Comparison of ENCODE assay signal across 18 cellular contexts in the genomic region with DNA sequence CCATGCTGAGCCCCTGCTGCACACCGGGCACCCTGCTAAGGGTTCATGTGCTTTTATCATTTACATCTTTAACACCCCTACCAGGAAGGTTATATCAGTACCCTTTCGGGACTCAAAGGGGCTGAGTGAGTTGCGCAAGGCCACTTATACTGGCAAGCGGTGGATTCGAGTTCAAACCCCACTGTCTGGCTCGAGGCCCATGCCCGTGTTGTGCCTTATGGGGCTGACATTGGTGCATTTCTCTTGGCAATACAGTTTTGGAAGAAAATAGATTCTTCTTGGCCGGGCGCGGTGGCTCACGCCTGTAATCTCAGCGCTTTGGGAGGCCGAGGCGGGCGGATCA.
DNase-seq lines count a peak whose midpoint lies in the region; ATAC-seq and TF ChIP-seq lines count a peak whose summit lies in the region.
"Had no signal": no experiment of that assay in that cellular context is flagged by ENCODE, and none has a peak within 500 bp of the region (broad histone marks: within the 10 kb centered on the region; RNA-seq: fewer than 3 reads in every experiment).

No MANE protein-coding gene starts in this region.

- H3K4me3 Mint-ChIP-seq in natural killer cell treated with Interleukin-12 subunit alpha and Interleukin-12 subunit beta and Interleukin-15 and Interleukin-18, amount 100 ng/mL, for 72 hours: no peak overlapping the region
- H3K4me3 Mint-ChIP-seq in natural killer cell: no peak overlapping the region
- H3K4me3 Mint-ChIP-seq in activated B cell treated with CpG ODN at 0.5 μM for 24 hours: no peak overlapping the region
- H3K4me3 Mint-ChIP-seq in endodermal cell: no peak overlapping the region
- peak overlapping the region in 1 of 2 donors; percentile 28 for H3K4me3 Mint-ChIP-seq in stimulated activated naive B cell treated with anti-CD40 and anti-IgM and Interleukin-4, amounts not matched to agents 10 μg/mL and 1 μg/mL and 100 μg/mL, for 72 hours
- H3K4me3 Mint-ChIP-seq: CD8-positive, alpha-beta T cell had no signal

- H3K4me1 ChIP-seq in endodermal cell (ENCODE audit: control insufficient read depth, insufficient read depth, low read length) (no peaks in the 10 kb centered on the region), uterus (no peaks in the 10 kb centered on the region)
- H3K4me1 ChIP-seq: BE2C had no signal

- H3K27ac ChIP-seq in endodermal cell (ENCODE audit: low read depth, low read length) (no peak overlapping the region), uterus (no peak overlapping the region)
- H3K27ac ChIP-seq: C4-2B had no signal

- H3K27me3 ChIP-seq in endodermal cell (ENCODE audit: control insufficient read depth, insufficient read depth, low read length, poor library complexity, severe bottlenecking): no peaks in the 10 kb centered on the region
- H3K27me3 ChIP-seq in uterus: no peaks in the 10 kb centered on the region
- H3K27me3 ChIP-seq: BE2C had no signal

- no peaks in the 10 kb centered on the region for H3K9me3 Mint-ChIP-seq in natural killer cell treated with Interleukin-12 subunit alpha and Interleukin-12 subunit beta and Interleukin-15 and Interleukin-18, amount 100 ng/mL, for 72 hours
- no peaks in the 10 kb centered on the region for H3K9me3 Mint-ChIP-seq in natural killer cell
- peaks cover 4% of the 10 kb centered on the region for H3K9me3 Mint-ChIP-seq in activated B cell treated with CpG ODN at 0.5 μM for 24 hours
- peaks cover 2% of the 10 kb centered on the region for H3K9me3 Mint-ChIP-seq in endodermal cell
- H3K9me3 Mint-ChIP-seq in stimulated activated naive B cell treated with anti-CD40 and anti-IgM and Interleukin-4, amounts not matched to agents 10 μg/mL and 1 μg/mL and 100 μg/mL, for 72 hours: peaks cover 4 to 7% of the 10 kb centered on the region in 2 donors
- H3K9me3 Mint-ChIP-seq: CD8-positive, alpha-beta T cell had no signal

- POLR2A ChIA-PET in activated B cell treated with CpG ODN at 0.5 μM for 24 hours (lab: Charles Lee): interaction anchor here (1.0 kb wide), 1 partner anchor 89 kb away, joined by 3 read pairs; no protein-coding TSS in a partner anchor

- no peak for ATAC-seq in natural killer cell treated with Interleukin-12 subunit alpha and Interleukin-12 subunit beta and Interleukin-15 and Interleukin-18, amount 100 ng/mL, for 72 hours
- ATAC-seq in natural killer cell (no peak), activated B cell treated with CpG ODN at 0.5 μM for 24 hours (ENCODE audit: low read depth) (no peak)
- no peak for ATAC-seq in stimulated activated naive B cell treated with anti-CD40 and anti-IgM and Interleukin-4, amounts not matched to agents 10 μg/mL and 1 μg/mL and 100 μg/mL, for 72 hours (replicated peaks)
- ATAC-seq: CD8-positive, alpha-beta T cell had no signal

- WGBS in endodermal cell (ENCODE audit: insufficient coverage in 1 of 2, insufficient read length in 1 of 2), 2 experiments: 93 to 99% methylated on average over 6 to 11 of the region's 15 CpGs

- H3K36me3 ChIP-seq in endodermal cell (ENCODE audit: control insufficient read depth, insufficient read depth, low read length): no peaks in the 10 kb centered on the region
- no peaks in the 10 kb centered on the region for H3K36me3 ChIP-seq in uterus
- H3K36me3 ChIP-seq: BE2C had no signal

- H3K36me3 Mint-ChIP-seq in natural killer cell treated with Interleukin-12 subunit alpha and Interleukin-12 subunit beta and Interleukin-15 and Interleukin-18, amount 100 ng/mL, for 72 hours: no peaks in the 10 kb centered on the region
- no peaks in the 10 kb centered on the region for H3K36me3 Mint-ChIP-seq in natural killer cell
- no peaks in the 10 kb centered on the region for H3K36me3 Mint-ChIP-seq in activated B cell treated with CpG ODN at 0.5 μM for 24 hours (ENCODE audit: low read depth)
- H3K36me3 Mint-ChIP-seq in endodermal cell (ENCODE audit: low read depth): no peaks in the 10 kb centered on the region
- peaks cover 2 to 7% of the 10 kb centered on the region in 2 donors for H3K36me3 Mint-ChIP-seq in stimulated activated naive B cell treated with anti-CD40 and anti-IgM and Interleukin-4, amounts not matched to agents 10 μg/mL and 1 μg/mL and 100 μg/mL, for 72 hours
- H3K36me3 Mint-ChIP-seq: CD8-positive, alpha-beta T cell had no signal

- H3K9ac ChIP-seq in endodermal cell (ENCODE audit: extremely low read depth, low read length, poor library complexity, severe bottlenecking): no peak overlapping the region

- TF ChIP-seq POLR2A in uterus (IDR thresholded peaks at IDR 0.05): no peak

- H3K4me3 ChIP-seq in endodermal cell (ENCODE audit: low read length): no peak overlapping the region
- no peak overlapping the region for H3K4me3 ChIP-seq in uterus

- intact Hi-C loops in natural killer cell (cut with micrococcal nuclease): no loop called here
- intact Hi-C loops in activated B cell treated with CpG ODN at 0.5 μM for 24 hours (cut with micrococcal nuclease): loop anchor here (10.0 kb wide), 2 partner anchors 287 to 1233 kb away; no protein-coding TSS in a partner anchor
- intact Hi-C loops in uterus (cut with DNase I; ENCODE audit: low total_unique reads): no loop called here

- peak; percentile 8 for DNase-seq in natural killer cell treated with Interleukin-12 subunit alpha and Interleukin-12 subunit beta and Interleukin-15 and Interleukin-18, amount 100 ng/mL, for 72 hours (ENCODE audit: low spot score)
- no peak for DNase-seq in natural killer cell
- DNase-seq in activated B cell treated with CpG ODN at 0.5 μM for 24 hours: no peak
- peak; percentile 22 for DNase-seq in endodermal cell
- no peak for DNase-seq in stimulated activated naive B cell treated with anti-CD40 and anti-IgM and Interleukin-4, amounts not matched to agents 10 μg/mL and 1 μg/mL and 100 μg/mL, for 72 hours
- DNase-seq in COLO668 (lab: John Stamatoyannopoulos, UW; ENCODE audit: unreplicated experiment): no peak
- DNase-seq in uterus: no peak
- DNase-seq in NCI-H82 treated with DMSO at 0.1 percent for 48 hours (lab: John Stamatoyannopoulos, UW; ENCODE audit: unreplicated experiment): no peak
- DNase-seq: 8988T; ACHN; BE2C; Caco-2; CD8-positive, alpha-beta T cell; DMS53; GF-D8; H7; KBM-7 had no signal

- peaks cover 17 to 29% of the 10 kb centered on the region in 2 donors for H3K4me1 Mint-ChIP-seq in natural killer cell treated with Interleukin-12 subunit alpha and Interleukin-12 subunit beta and Interleukin-15 and Interleukin-18, amount 100 ng/mL, for 72 hours (ENCODE audit: low read depth in 2 of 2)
- peaks cover 6 to 7% of the 10 kb centered on the region in 2 donors for H3K4me1 Mint-ChIP-seq in natural killer cell
- peaks cover 40% of the 10 kb centered on the region for H3K4me1 Mint-ChIP-seq in activated B cell treated with CpG ODN at 0.5 μM for 24 hours
- H3K4me1 Mint-ChIP-seq in endodermal cell: peaks cover 3% of the 10 kb centered on the region
- H3K4me1 Mint-ChIP-seq in stimulated activated naive B cell treated with anti-CD40 and anti-IgM and Interleukin-4, amounts not matched to agents 10 μg/mL and 1 μg/mL and 100 μg/mL, for 72 hours: peaks cover 28 to 58% of the 10 kb centered on the region in 2 donors

- no peaks in the 10 kb centered on the region for H3K27me3 Mint-ChIP-seq in natural killer cell treated with Interleukin-12 subunit alpha and Interleukin-12 subunit beta and Interleukin-15 and Interleukin-18, amount 100 ng/mL, for 72 hours
- peaks cover 0 to 3% of the 10 kb centered on the region in 2 donors for H3K27me3 Mint-ChIP-seq in natural killer cell (ENCODE audit: low read depth in 2 of 2)
- no peaks in the 10 kb centered on the region for H3K27me3 Mint-ChIP-seq in activated B cell treated with CpG ODN at 0.5 μM for 24 hours
- H3K27me3 Mint-ChIP-seq in endodermal cell (ENCODE audit: insufficient read depth): no peaks in the 10 kb centered on the region
- no peaks in the 10 kb centered on the region for H3K27me3 Mint-ChIP-seq in stimulated activated naive B cell treated with anti-CD40 and anti-IgM and Interleukin-4, amounts not matched to agents 10 μg/mL and 1 μg/mL and 100 μg/mL, for 72 hours

- TF ChIP-seq CTCF in natural killer cell (IDR thresholded peaks at IDR 0.05) (no peak), activated B cell treated with CpG ODN at 0.5 μM for 24 hours (IDR thresholded peaks at IDR 0.05) (no peak), endodermal cell (conservative IDR thresholded peaks at IDR 0.05) (no peak), uterus (IDR thresholded peaks at IDR 0.05) (no peak)

- CTCF ChIA-PET in activated B cell treated with CpG ODN at 0.5 μM for 24 hours (lab: Charles Lee): no interaction called here

- peak overlapping the region in 1 of 2 donors; percentile 94 for H3K27ac Mint-ChIP-seq in natural killer cell treated with Interleukin-12 subunit alpha and Interleukin-12 subunit beta and Interleukin-15 and Interleukin-18, amount 100 ng/mL, for 72 hours
- H3K27ac Mint-ChIP-seq in natural killer cell (peak overlapping the region in 1 of 2 donors; percentile 44), activated B cell treated with CpG ODN at 0.5 μM for 24 hours (peak overlapping the region; percentile 73), endodermal cell (no peak overlapping the region)
- H3K27ac Mint-ChIP-seq in stimulated activated naive B cell treated with anti-CD40 and anti-IgM and Interleukin-4, amounts not matched to agents 10 μg/mL and 1 μg/mL and 100 μg/mL, for 72 hours: peak overlapping the region; percentile 76
- H3K27ac Mint-ChIP-seq: CD8-positive, alpha-beta T cell had no signal

- H3K9me3 ChIP-seq in endodermal cell (ENCODE audit: control insufficient read depth, low read length) (no peaks in the 10 kb centered on the region), uterus (no peaks in the 10 kb centered on the region)
- H3K9me3 ChIP-seq: BE2C, Caco-2 had no signal

Comparison
In these comparisons a context has a peak if more than half of its experiments do, and no peak if none do; other contexts are left out.
1. DNase-seq: peak in natural killer cell treated with Interleukin-12 subunit alpha and Interleukin-12 subunit beta and Interleukin-15 and Interleukin-18, amount 100 ng/mL, for 72 hours (single experiment) and endodermal cell (single experiment); none in natural killer cell (single experiment), activated B cell treated with CpG ODN at 0.5 μM for 24 hours (single experiment), stimulated activated naive B cell treated with anti-CD40 and anti-IgM and Interleukin-4, amounts not matched to agents 10 μg/mL and 1 μg/mL and 100 μg/mL, for 72 hours (single experiment), COLO668 (single experiment), uterus (0 of 2) and NCI-H82 treated with DMSO at 0.1 percent for 48 hours (single experiment).